Comparison of ENCODE assay signal across 18 cellular contexts in genomic region chr19:1474765-1475351, GRCh38.
"Had no signal": no experiment of that assay in that cellular context is flagged by ENCODE, and none has a peak within 500 bp of the region (broad histone marks: within the 10 kb centered on the region; RNA-seq: fewer than 3 reads in every experiment).

No MANE protein-coding gene starts in this region.

- ATAC-seq: activated naive CD8-positive, alpha-beta T cell treated with anti-CD3 and anti-CD28 coated beads, Interleukin-2, amount 50 U/mL, for 24 hours; activated T-helper 17 cell treated with anti-CD3 and anti-CD28 coated beads, Interleukin-2, amount 50 U/mL, for 72 hours; gastrocnemius medialis had no signal

- H3K4me3 Mint-ChIP-seq: activated CD4-positive, alpha-beta T cell treated with anti-CD3 and anti-CD28 coated beads, Interleukin-2, amount 10 ng/mL, durations not matched to agents 7 days and 5 days; activated naive CD4-positive, alpha-beta T cell treated with anti-CD3 and anti-CD28 coated beads for 36 hours; activated naive CD8-positive, alpha-beta T cell treated with anti-CD3 and anti-CD28 coated beads, Interleukin-2, amount 50 U/mL, for 24 hours; activated T-helper 17 cell treated with anti-CD3 and anti-CD28 coated beads, Interleukin-2, amount 50 U/mL, for 72 hours; endodermal cell had no signal

- H3K9me3 ChIP-seq: gastrocnemius medialis, heart right ventricle had no signal

- H3K4me1 Mint-ChIP-seq: activated T-helper 17 cell treated with anti-CD3 and anti-CD28 coated beads, Interleukin-2, amount 50 U/mL, for 72 hours; endodermal cell had no signal

- DNase-seq: activated CD4-positive, alpha-beta T cell treated with anti-CD3 and anti-CD28 coated beads, Interleukin-2, amount 10 ng/mL, durations not matched to agents 7 days and 5 days; activated CD4-positive, CD25-positive, alpha-beta regulatory T cell; activated naive CD4-positive, alpha-beta T cell treated with anti-CD3 and anti-CD28 coated beads for 36 hours; activated naive CD8-positive, alpha-beta T cell treated with anti-CD3 and anti-CD28 coated beads, Interleukin-2, amount 50 U/mL, for 24 hours; aorta; endodermal cell; erythroblast; gastrocnemius medialis; mammary epithelial cell; naive B cell; small intestine; stimulated activated CD4-positive, alpha-beta T cell treated with anti-CD3 and anti-CD28 coated beads, Interleukin-4, amount 100 ng/mL, for 24 hours; stimulated activated naive CD4-positive, alpha-beta T cell; T-helper 2 cell; trophoblast cell had no signal

- H3K4me3 ChIP-seq: gastrocnemius medialis, heart right ventricle had no signal

- H3K36me3 ChIP-seq: gastrocnemius medialis had no signal

- H3K27me3 Mint-ChIP-seq: activated T-helper 17 cell treated with anti-CD3 and anti-CD28 coated beads, Interleukin-2, amount 50 U/mL, for 72 hours had no signal

- H3K27ac Mint-ChIP-seq: activated CD4-positive, alpha-beta T cell treated with anti-CD3 and anti-CD28 coated beads, Interleukin-2, amount 10 ng/mL, durations not matched to agents 7 days and 5 days; activated naive CD4-positive, alpha-beta T cell treated with anti-CD3 and anti-CD28 coated beads for 36 hours; activated naive CD8-positive, alpha-beta T cell treated with anti-CD3 and anti-CD28 coated beads, Interleukin-2, amount 50 U/mL, for 24 hours; activated T-helper 17 cell treated with anti-CD3 and anti-CD28 coated beads, Interleukin-2, amount 50 U/mL, for 72 hours; endodermal cell; naive B cell had no signal

- H3K27ac ChIP-seq: gastrocnemius medialis had no signal

- H3K9me3 Mint-ChIP-seq: activated CD4-positive, alpha-beta T cell treated with anti-CD3 and anti-CD28 coated beads, Interleukin-2, amount 10 ng/mL, durations not matched to agents 7 days and 5 days; activated naive CD4-positive, alpha-beta T cell treated with anti-CD3 and anti-CD28 coated beads for 36 hours; activated naive CD8-positive, alpha-beta T cell treated with anti-CD3 and anti-CD28 coated beads, Interleukin-2, amount 50 U/mL, for 24 hours; activated T-helper 17 cell treated with anti-CD3 and anti-CD28 coated beads, Interleukin-2, amount 50 U/mL, for 72 hours; endodermal cell; naive B cell had no signal

- FAIRE-seq: small intestine, TTC549 had no signal
